ENCODE assay signal across 8 cellular contexts in the genomic region with DNA sequence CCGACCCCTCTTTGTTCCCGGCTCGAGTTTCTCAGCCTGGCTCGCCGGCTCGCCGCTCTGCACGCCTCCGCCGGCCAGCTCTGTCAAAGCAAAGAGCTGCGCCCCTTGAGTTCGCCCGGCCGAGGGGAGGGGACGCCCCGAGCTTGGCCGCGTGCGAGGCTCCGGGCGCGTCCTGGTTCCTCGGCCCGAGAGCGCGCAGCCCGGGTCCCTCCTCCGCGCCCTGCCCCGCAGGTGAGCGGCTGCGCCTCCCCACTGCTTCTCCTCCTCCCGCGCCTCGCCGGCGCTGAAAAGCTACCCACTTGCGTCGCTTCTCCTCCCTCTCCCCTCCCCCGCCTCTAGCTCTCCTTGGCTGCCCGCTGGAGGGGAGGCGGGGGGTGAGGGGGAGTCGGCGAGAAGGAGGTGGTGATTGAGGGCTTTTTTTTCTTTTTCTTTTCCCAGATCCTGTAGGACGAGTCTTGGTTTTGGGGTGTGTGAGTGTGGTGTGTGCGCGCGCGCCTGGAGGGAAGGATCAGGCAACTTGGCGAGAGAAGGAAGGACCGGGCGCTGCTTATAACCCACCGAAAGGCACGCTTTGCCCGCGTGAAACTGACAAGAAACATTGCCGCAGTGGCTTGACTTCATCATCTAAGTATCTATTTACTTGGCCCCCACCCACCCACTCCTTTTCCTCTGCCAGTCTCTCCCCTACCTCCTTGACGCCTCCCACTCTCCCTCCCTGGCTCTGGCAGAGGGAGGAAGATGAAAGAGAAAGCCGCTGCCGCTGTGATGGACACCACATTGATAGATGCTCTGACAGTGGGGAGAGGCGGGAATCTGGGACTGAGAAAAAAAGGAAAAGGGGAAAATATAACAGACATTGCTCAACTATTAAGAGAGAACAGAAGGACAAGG. TPM values are rescaled to one million over a fixed set of nuclear protein-coding genes. Genes with fewer than 3 reads are reported as not detected.
DNase-seq lines count a peak whose midpoint lies in the region; ATAC-seq and TF ChIP-seq lines count a peak whose summit lies in the region.

LEF1 (minus strand) TSS at position 261 of the 891 bp plus-strand sequence. CDS start 1,165 bp downstream, outside the sequence.

- 0 to 1% (median 1%) methylated on average over 27 to 61 of the region's 61 CpGs for WGBS in adrenal gland, 4 donors

- peak within 1 kb of the TSS; percentile 80 for H3K4me3 ChIP-seq in SU-DHL-6 (ENCODE audit: insufficient read depth, low read length, poor library complexity, severe bottlenecking)
- H3K4me3 ChIP-seq in adrenal gland: peak within 1 kb of the TSS; percentile 33 to 84 (median 42)
- H3K4me3 ChIP-seq in iPS-18a (ENCODE audit: low read length): peak within 1 kb of the TSS; percentile 81

- TF ChIP-seq CTCF in SU-DHL-6 (IDR thresholded peaks at IDR 0.05; ENCODE audit: insufficient read depth, low read length, poor library complexity, severe bottlenecking) (no peak), adrenal gland (IDR thresholded peaks at IDR 0.05) (no peak)

- H3F3A ChIP-seq in SU-DHL-6 (ENCODE audit: insufficient read depth): 0 out of 2 replicates have a peak, but pooled peaks cover 9% of the 10 kb centered on the region

- no peaks in the 10 kb centered on the region for H3K9me2 ChIP-seq in SU-DHL-6 (replicated peaks; ENCODE audit: insufficient read depth, low read length)

- H3K27me3 ChIP-seq in SU-DHL-6 (ENCODE audit: low read length) (no peaks in the 10 kb centered on the region), adrenal gland (peaks cover 30% of the 10 kb centered on the region), iPS-18a (ENCODE audit: control insufficient read depth, insufficient read depth, low read length) (peaks cover 99% of the 10 kb centered on the region)

- H3K9ac ChIP-seq in SU-DHL-6 (ENCODE audit: low read length): peak within 1 kb of the TSS; percentile 94
- peak within 1 kb of the TSS; percentile 67 for H3K9ac ChIP-seq in iPS-18a (ENCODE audit: low read length)

- no peak for DNase-seq in Right ventricle myocardium inferior (ENCODE audit: missing footprints)
- no peak for DNase-seq in cardiac septum (ENCODE audit: low spot score)
- peak; percentile 53 to 82 (median 70) for DNase-seq in adrenal gland
- peak; percentile 74 for DNase-seq in stimulated activated CD4-positive, alpha-beta T cell treated with anti-CD3 and anti-CD28 coated beads, Interleukin-12 subunit alpha, Interleukin-12 subunit beta, amount 100 ng/mL, for 4 hours
- no peak for DNase-seq in NCI-H1048 (lab: John Stamatoyannopoulos, UW)

- H3K4me1 ChIP-seq in adrenal gland (replicated peaks in 1 of 2): peaks cover 6 to 30% of the 10 kb centered on the region in 2 donors
- peaks cover 34% of the 10 kb centered on the region for H3K4me1 ChIP-seq in iPS-18a (ENCODE audit: control insufficient read depth, low read depth, low read length)

- H3K4me2 ChIP-seq in SU-DHL-6 (ENCODE audit: low read depth, low read length, poor library complexity, severe bottlenecking): peak within 1 kb of the TSS; percentile 76

- peak; percentile 23 for ATAC-seq in Right ventricle myocardium inferior
- peak; percentile 37 for ATAC-seq in HG03460 (IDR thresholded peaks at IDR 0.05; ENCODE audit: unreplicated experiment)

- H3K79me2 ChIP-seq in SU-DHL-6 (ENCODE audit: insufficient read depth, low read length): peaks cover 35% of the 10 kb centered on the region

- H2AFZ ChIP-seq in SU-DHL-6 (ENCODE audit: low read depth, low read length, severe bottlenecking): peak within 1 kb of the TSS; percentile 16

- H3K27ac ChIP-seq in SU-DHL-6 (ENCODE audit: low read depth, low read length) (peak within 1 kb of the TSS; percentile 76), adrenal gland (peak within 1 kb of the TSS in 4 of 5 donors; percentile 43 to 78 (median 70)), iPS-18a (ENCODE audit: low read length) (no peak within 1 kb of the TSS)

- H3K9me3 ChIP-seq in SU-DHL-6 (ENCODE audit: insufficient read depth, low read length): no peaks in the 10 kb centered on the region
- no peaks in the 10 kb centered on the region for H3K9me3 ChIP-seq in adrenal gland (replicated peaks in 1 of 3)
- no peaks in the 10 kb centered on the region for H3K9me3 ChIP-seq in iPS-18a (ENCODE audit: control insufficient read depth, low read depth, low read length)

- intact Hi-C loops in Right ventricle myocardium inferior (cut with DNase I) (no loop called here), cardiac septum (cut with DNase I) (loop anchor here (10.0 kb wide), 1 partner anchor 396 kb away; no protein-coding TSS in a partner anchor), adrenal gland (cut with DNase I) (no loop called here)

- no peaks in the 10 kb centered on the region; the same call in 1 of the 2 replicates for H3K36me3 ChIP-seq in SU-DHL-6 (ENCODE audit: low read length)
- no peaks in the 10 kb centered on the region for H3K36me3 ChIP-seq in adrenal gland (replicated peaks in 1 of 2)
- no peaks in the 10 kb centered on the region for H3K36me3 ChIP-seq in iPS-18a (ENCODE audit: control insufficient read depth, low read depth, low read length)

- no peak for TF ChIP-seq POLR2A in adrenal gland (IDR thresholded peaks at IDR 0.05)

- no peaks in the 10 kb centered on the region for H4K20me1 ChIP-seq in SU-DHL-6 (ENCODE audit: low read depth, low read length)

RNA-seq across cellular contexts. Expression of gene LEF1, which starts in this region (rescaled TPM):
- 0.32 TPM for total RNA-seq in Right ventricle myocardium inferior
- 4.5 TPM for total RNA-seq in cardiac septum
- total RNA-seq in adrenal gland: 10 to 100 TPM in 7 of 8 donors, 1 to 10 TPM in 1; 6.1 to 78.2 (median 33.7) TPM
- 10 to 100 TPM; 24.9 to 70.8 (median 53.4) TPM for polyA plus RNA-seq in adrenal gland

Comparison
In these comparisons a context has a peak if more than half of its experiments do, and no peak if none do; other contexts are left out.
1. Peak in ATAC-seq in Right ventricle myocardium inferior; RNA of the gene not detected or under 1 TPM.
2. DNase-seq: peak in adrenal gland (7 of 7) and stimulated activated CD4-positive, alpha-beta T cell treated with anti-CD3 and anti-CD28 coated beads, Interleukin-12 subunit alpha, Interleukin-12 subunit beta, amount 100 ng/mL, for 4 hours (single experiment); none in Right ventricle myocardium inferior (single experiment), cardiac septum (single experiment) and NCI-H1048 (single experiment).
3. Peak in every context shown above with its lines, with median percentiles within 50 percentile points of each other: H3K4me3 ChIP-seq.